13 cellular contexts compared by ENCODE assay signal in the genomic region with DNA sequence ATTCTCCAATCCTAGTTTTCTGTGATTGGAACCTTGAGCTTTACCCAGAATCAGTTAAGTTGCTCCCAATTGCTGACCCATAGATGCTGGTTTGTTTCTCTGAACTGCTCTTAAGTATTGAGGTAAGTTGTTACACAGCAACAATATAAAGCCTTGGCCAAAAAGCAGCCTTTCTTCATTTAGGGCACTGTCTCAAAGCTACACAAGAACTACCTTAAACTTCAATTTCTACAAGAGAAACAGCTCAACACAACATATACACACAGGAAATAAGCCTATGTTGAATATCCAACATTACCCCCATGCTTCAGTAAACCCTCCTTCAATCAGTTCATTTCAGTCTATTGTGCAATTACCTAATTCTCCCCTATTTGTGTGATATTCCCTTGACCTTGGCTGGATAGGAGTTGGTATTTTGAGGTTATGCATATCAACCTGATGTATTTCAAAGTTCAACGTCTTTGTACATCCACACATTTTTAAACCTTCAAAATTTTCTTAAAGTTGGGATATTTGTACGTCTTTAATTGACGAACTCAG. TPM values are rescaled to one million over a fixed set of nuclear protein-coding genes. Genes with fewer than 3 reads are reported as not detected.
DNase-seq lines count a peak whose midpoint lies in the region; ATAC-seq and TF ChIP-seq lines count a peak whose summit lies in the region.
"Had no signal": no experiment of that assay in that cellular context is flagged by ENCODE, and none has a peak within 500 bp of the region (broad histone marks: within the 10 kb centered on the region; RNA-seq: fewer than 3 reads in every experiment).

No MANE protein-coding gene starts in this region.

- peak overlapping the region; percentile 4 for H3K27ac ChIP-seq in CD4-positive, alpha-beta memory T cell (ENCODE audit: low read depth, low read length)
- H3K27ac ChIP-seq in GM23338 (ENCODE audit: low read depth) (peak overlapping the region; percentile 89), SK-N-SH (ENCODE audit: low read depth in 2 of 2, low read length in 1 of 2) (peak overlapping the region in 1 of 2 experiments; percentile 19; a peak in 2 of 4 replicates), vagina (no peak overlapping the region)
- H3K27ac ChIP-seq: left ventricle myocardium inferior, skin epidermis had no signal

- TF ChIP-seq CTCF in GM23338 (conservative IDR thresholded peaks at IDR 0.05; ENCODE audit: low read depth in 2 of 2) (no peak), SK-N-SH (IDR thresholded peaks at IDR 0.05) (no peak), endothelial cell (IDR thresholded peaks at IDR 0.05; ENCODE audit: unreplicated experiment) (no peak), vagina (IDR thresholded peaks at IDR 0.05) (no peak)

- TF ChIP-seq RAD21 in SK-N-SH (IDR thresholded peaks at IDR 0.05; ENCODE audit: low read length): no peak

- peaks cover 0 to 6% (median 0%) of the 10 kb centered on the region in 8 donors for H3K9me3 Mint-ChIP-seq in CD4-positive, alpha-beta memory T cell
- H3K9me3 Mint-ChIP-seq in GM23338 (peaks cover 3% of the 10 kb centered on the region; the same call in 2 of the 3 replicates), endothelial cell (ENCODE audit: unreplicated experiment) (no peaks in the 10 kb centered on the region)

- H3K27me3 ChIP-seq in CD4-positive, alpha-beta memory T cell (ENCODE audit: insufficient read depth, low read length): no peaks in the 10 kb centered on the region
- H3K27me3 ChIP-seq in GM23338 (ENCODE audit: insufficient read depth) (no peaks in the 10 kb centered on the region), SK-N-SH (ENCODE audit: insufficient read depth) (no peaks in the 10 kb centered on the region), vagina (no peaks in the 10 kb centered on the region)

- no peak overlapping the region for H2AFZ ChIP-seq in GM23338
- no peak overlapping the region for H2AFZ ChIP-seq in SK-N-SH (ENCODE audit: low read depth)

- peaks cover 51% of the 10 kb centered on the region for H3K36me3 ChIP-seq in CD4-positive, alpha-beta memory T cell (ENCODE audit: insufficient read depth, low read length)
- H3K36me3 ChIP-seq in GM23338 (ENCODE audit: insufficient read depth) (peaks cover 51% of the 10 kb centered on the region), SK-N-SH (replicated peaks in 1 of 2; ENCODE audit: control insufficient read depth in 1 of 2, insufficient read depth in 2 of 2, low read length in 1 of 2) (peaks cover 84 to 93% of the 10 kb centered on the region in 2 experiments), vagina (peaks cover 0 to 60% of the 10 kb centered on the region in 2 donors)

- no peaks in the 10 kb centered on the region for H3K27me3 Mint-ChIP-seq in CD4-positive, alpha-beta memory T cell
- H3K27me3 Mint-ChIP-seq in GM23338 (ENCODE audit: insufficient read depth, low read depth, poor library complexity) (peaks cover 68% of the 10 kb centered on the region), endothelial cell (ENCODE audit: unreplicated experiment) (peaks cover 13% of the 10 kb centered on the region)

- DNase-seq in CD4-positive, alpha-beta memory T cell: no peak
- no peak for DNase-seq in GM23338 (ENCODE audit: low spot score)
- DNase-seq in SK-N-SH: no peak
- DNase-seq in endothelial cell (ENCODE audit: low spot score): no peak
- DNase-seq in vagina (ENCODE audit: extremely low spot score in 2 of 2): no peak
- DNase-seq in NCI-H226: no peak
- DNase-seq: activated effector memory CD4-positive, alpha-beta T cell treated with Interleukin-2 at 50 U/mL for 16 hours; hippocampal formation; left ventricle myocardium inferior; NCI-H446 treated with DMSO at 0.1 percent for 48 hours; Right ventricle myocardium superior had no signal

- H3K9ac ChIP-seq in SK-N-SH: no peak overlapping the region

- H3K4me1 ChIP-seq in CD4-positive, alpha-beta memory T cell (ENCODE audit: insufficient read depth, low read length): peaks cover 84% of the 10 kb centered on the region
- H3K4me1 ChIP-seq in GM23338 (ENCODE audit: insufficient read depth) (peaks cover 5% of the 10 kb centered on the region; the same call in 1 of the 2 replicates), SK-N-SH (ENCODE audit: control insufficient read depth in 1 of 2, insufficient read depth in 2 of 2, low read depth in 1 of 2, low read length in 1 of 2) (peaks cover 8 to 12% of the 10 kb centered on the region in 2 experiments; a peak in 3 of 4 replicates), vagina (peaks cover 23% of the 10 kb centered on the region)

- CTCF ChIA-PET in CD4-positive, alpha-beta memory T cell (lab: Charles Lee; ENCODE audit: partially characterized antibody): interaction anchor here (0.9 to 3.8 kb wide), 9 partner anchors 9 to 176 kb away, joined by 3 to 34 read pairs (median 4); no protein-coding TSS in a partner anchor
- CTCF ChIA-PET in SK-N-SH (lab: Yijun Ruan, JAX): interaction anchor here (0.9 to 3.8 kb wide), 11 partner anchors 9 to 296 kb away, joined by 3 to 71 read pairs (median 7); partner anchors contain the start of gene CBX3

- H3K36me3 Mint-ChIP-seq in CD4-positive, alpha-beta memory T cell: peaks cover 65 to 91% of the 10 kb centered on the region in 2 donors
- H3K36me3 Mint-ChIP-seq in GM23338 (ENCODE audit: low read depth) (peaks cover 88% of the 10 kb centered on the region), endothelial cell (ENCODE audit: low read depth, unreplicated experiment) (peaks cover 55% of the 10 kb centered on the region)

- H3K9me3 ChIP-seq in CD4-positive, alpha-beta memory T cell (ENCODE audit: control insufficient read depth in 1 of 2, low read length in 2 of 2): no peaks in the 10 kb centered on the region
- no peaks in the 10 kb centered on the region for H3K9me3 ChIP-seq in SK-N-SH
- H3K9me3 ChIP-seq in vagina: no peaks in the 10 kb centered on the region
- H3K9me3 ChIP-seq: left ventricle myocardium inferior had no signal

- POLR2A ChIA-PET in CD4-positive, alpha-beta memory T cell (lab: Charles Lee; ENCODE audit: partially characterized antibody): interaction anchor here (1.0 to 13.7 kb wide), 10 partner anchors 8 to 108 kb away, joined by 3 to 369 read pairs (median 14); partner anchors contain the start of genes CBX3, HNRNPA2B1 and NFE2L3
- POLR2A ChIA-PET in SK-N-SH (lab: Yijun Ruan, JAX): interaction anchor here (0.6 to 3.7 kb wide), 3 partner anchors 9 to 33 kb away, joined by 6 to 51 read pairs (median 7); partner anchors contain the start of genes CBX3 and HNRNPA2B1

- TF ChIP-seq EP300 in SK-N-SH (IDR thresholded peaks at IDR 0.05; ENCODE audit: borderline replicate concordance in 1 of 2, low read depth in 1 of 2, low read length in 1 of 2): no peak

- 95% methylated on average over 3 of the region's 3 CpGs for WGBS in SK-N-SH (ENCODE audit: low lambda C conversion rate)

- intact Hi-C loops in CD4-positive, alpha-beta memory T cell (cut with micrococcal nuclease): loop anchor here (1.0 kb wide), 1 partner anchor 9 kb away; no protein-coding TSS in a partner anchor
- intact Hi-C loops in vagina (cut with DNase I): no loop called here

- peaks cover 64 to 99% (median 81%) of the 10 kb centered on the region in 4 donors for H3K4me1 Mint-ChIP-seq in CD4-positive, alpha-beta memory T cell
- H3K4me1 Mint-ChIP-seq in GM23338: peaks cover 71% of the 10 kb centered on the region
- peaks cover 31% of the 10 kb centered on the region for H3K4me1 Mint-ChIP-seq in endothelial cell (ENCODE audit: unreplicated experiment)

- ATAC-seq in GM23338 (no peak), HG02938 (IDR thresholded peaks at IDR 0.05; ENCODE audit: unreplicated experiment) (no peak)

- no peak overlapping the region for H3K4me3 ChIP-seq in CD4-positive, alpha-beta memory T cell (ENCODE audit: low read length in 2 of 2)
- no peak overlapping the region for H3K4me3 ChIP-seq in GM23338
- H3K4me3 ChIP-seq in SK-N-SH (ENCODE audit: low read depth in 2 of 2, low read length in 1 of 2): no peak overlapping the region
- no peak overlapping the region for H3K4me3 ChIP-seq in vagina
- H3K4me3 ChIP-seq: left ventricle myocardium inferior, skin epidermis had no signal

- peak overlapping the region in 4 of 7 donors; percentile 1 to 99 (median 58) for H3K27ac Mint-ChIP-seq in CD4-positive, alpha-beta memory T cell
- H3K27ac Mint-ChIP-seq in GM23338 (peak overlapping the region; percentile 8), endothelial cell (ENCODE audit: unreplicated experiment) (peak overlapping the region; percentile 1)

- peak overlapping the region in 1 of 8 donors; percentile 35 for H3K4me3 Mint-ChIP-seq in CD4-positive, alpha-beta memory T cell
- H3K4me3 Mint-ChIP-seq in GM23338 (no peak overlapping the region; the same call in 2 of the 3 replicates), endothelial cell (ENCODE audit: unreplicated experiment) (no peak overlapping the region)

- H3K79me2 ChIP-seq in GM23338 (replicated peaks; ENCODE audit: insufficient read depth) (peaks cover 28% of the 10 kb centered on the region), SK-N-SH (ENCODE audit: insufficient read depth) (peaks cover 58% of the 10 kb centered on the region)

- H3K9me2 ChIP-seq in GM23338 (ENCODE audit: insufficient read depth): no peaks in the 10 kb centered on the region
- no peaks in the 10 kb centered on the region for H3K9me2 ChIP-seq in SK-N-SH

- peaks cover 32% of the 10 kb centered on the region for H4K20me1 ChIP-seq in GM23338 (replicated peaks; ENCODE audit: insufficient read depth)
- H4K20me1 ChIP-seq in SK-N-SH (ENCODE audit: insufficient read depth): peaks cover 83% of the 10 kb centered on the region

- peaks cover 82% of the 10 kb centered on the region for H3F3A ChIP-seq in GM23338 (replicated peaks; ENCODE audit: low read depth)
- peaks cover 99% of the 10 kb centered on the region for H3F3A ChIP-seq in SK-N-SH (replicated peaks; ENCODE audit: insufficient read depth)

- no peak overlapping the region for H3K4me2 ChIP-seq in GM23338
- H3K4me2 ChIP-seq in SK-N-SH: no peak overlapping the region

- TF ChIP-seq POLR2A in vagina (IDR thresholded peaks at IDR 0.05): no peak

RNA-seq across cellular contexts. Expression of gene HNRNPA2B1, which starts 11.5 kb away (rescaled TPM):
- total RNA-seq in CD4-positive, alpha-beta memory T cell: 100 to 1,000 TPM; 450 to 466 TPM
- polyA plus RNA-seq in CD4-positive, alpha-beta memory T cell: 100 to 1,000 TPM; 475 to 700 TPM
- 598 and 602 TPM in 2 replicates for total RNA-seq in GM23338 (2014; rRNA removed; shearing (Covaris generic))
- polyA plus RNA-seq in GM23338 (2016; fragmentation: Nextera tagmentation; extraction: Ambion mirVana) (1,534 and 1,577 TPM in 2 replicates), SK-N-SH (2012; rRNA removed) (459 and 483 TPM in 2 replicates)
- polyA plus RNA-seq in SK-N-SH (2012; cell fraction: cytosol; rRNA removed): 594 and 844 TPM in 2 replicates
- 318 and 483 TPM in 2 replicates for polyA plus RNA-seq in SK-N-SH (2012; cell fraction: nucleus; rRNA removed)
- total RNA-seq in endothelial cell (ENCODE audit: unreplicated experiment) (623 TPM), vagina (222 TPM)

RNA-seq across cellular contexts. Expression of gene CBX3, which starts 12.5 kb away (rescaled TPM):
- total RNA-seq in CD4-positive, alpha-beta memory T cell: 100 to 1,000 TPM; 160 to 173 TPM
- 100 to 1,000 TPM; 105 to 180 TPM for polyA plus RNA-seq in CD4-positive, alpha-beta memory T cell
- total RNA-seq in GM23338 (2014; rRNA removed; shearing (Covaris generic)): 249 and 272 TPM in 2 replicates
- polyA plus RNA-seq in GM23338 (2016; fragmentation: Nextera tagmentation; extraction: Ambion mirVana): 226 and 236 TPM in 2 replicates
- 97.0 and 119 TPM in 2 replicates for polyA plus RNA-seq in SK-N-SH (2012; rRNA removed)
- 154 and 237 TPM in 2 replicates for polyA plus RNA-seq in SK-N-SH (2012; cell fraction: cytosol; rRNA removed)
- polyA plus RNA-seq in SK-N-SH (2012; cell fraction: nucleus; rRNA removed): 109 and 121 TPM in 2 replicates
- 146 TPM for total RNA-seq in endothelial cell (ENCODE audit: unreplicated experiment)
- total RNA-seq in vagina: 52.1 TPM

RNA-seq across cellular contexts. Expression of gene NFE2L3, which starts 37.1 kb away (rescaled TPM):
- total RNA-seq in CD4-positive, alpha-beta memory T cell: 1 to 10 TPM; 7.5 to 7.9 TPM
- polyA plus RNA-seq in CD4-positive, alpha-beta memory T cell: 1 to 10 TPM; 7.9 to 9.6 TPM
- total RNA-seq in GM23338 (2014; rRNA removed; shearing (Covaris generic)): 129 and 142 TPM in 2 replicates
- polyA plus RNA-seq in GM23338 (2016; fragmentation: Nextera tagmentation; extraction: Ambion mirVana) (62.0 and 66.4 TPM in 2 replicates), SK-N-SH (2012; rRNA removed) (36.1 and 50.8 TPM in 2 replicates)
- 50.3 and 55.0 TPM in 2 replicates for polyA plus RNA-seq in SK-N-SH (2012; cell fraction: cytosol; rRNA removed)
- 20.3 and 41.3 TPM in 2 replicates for polyA plus RNA-seq in SK-N-SH (2012; cell fraction: nucleus; rRNA removed)
- total RNA-seq in endothelial cell (ENCODE audit: unreplicated experiment) (2.8 TPM), vagina (5.2 TPM)

Comparison
In these comparisons a context has a peak if more than half of its experiments do, and no peak if none do; other contexts are left out.
1. H3K27ac Mint-ChIP-seq: peak in every context shown above with its lines; median percentile 58 in CD4-positive, alpha-beta memory T cell; 8 in GM23338; 1 in endothelial cell.
2. RNA of gene NFE2L3, which starts 37.1 kb away (total RNA-seq): 129 to 142 TPM in GM23338; 7.5 to 7.9 TPM in CD4-positive, alpha-beta memory T cell, 5.2 TPM in vagina (single experiment) and 2.8 TPM in endothelial cell (single experiment); every median in the first group is over 10 times any median in the second.